ENCODE assay signal across 8 cellular contexts in genomic region chr18:2655153-2655953, GRCh38. TPM values are rescaled to one million over a fixed set of nuclear protein-coding genes. Genes with fewer than 3 reads are reported as not detected.
A peak's percentile ranks its signal among the peaks of the same experiment; 100 is the strongest.
DNase-seq lines count a peak whose midpoint lies in the region; ATAC-seq and TF ChIP-seq lines count a peak whose summit lies in the region.

SMCHD1 (plus strand) TSS chr18:2655726; CDS start chr18:2656076, 350 bp downstream.

- TF ChIP-seq CTCF in left ventricle myocardium inferior (IDR thresholded peaks at IDR 0.05; ENCODE audit: borderline replicate concordance) (no peak), psoas muscle (IDR thresholded peaks at IDR 0.05) (no peak)

- H3K4me3 ChIP-seq in left ventricle myocardium inferior (peak within 1 kb of the TSS; percentile 93), psoas muscle (peak within 1 kb of the TSS; percentile 90), urinary bladder (ENCODE audit: low read depth, low read length) (peak within 1 kb of the TSS; percentile 97)

- H3K27me3 ChIP-seq in left ventricle myocardium inferior (ENCODE audit: low read depth) (no peaks in the 10 kb centered on the region), psoas muscle (ENCODE audit: insufficient read depth in 3 of 3, low read length in 2 of 3) (no peaks in the 10 kb centered on the region)

- DNase-seq in NCI-H1694 (lab: John Stamatoyannopoulos, UW) (peak; percentile 22), T-helper 2 cell (peak; percentile 85 to 94 (median 88)), amygdala (lab: John Stamatoyannopoulos, UW) (peak; percentile 17 to 95 (median 82)), left ventricle myocardium inferior (peak; percentile 90), psoas muscle (peak; percentile 93 to 96)

- intact Hi-C loops in left ventricle myocardium inferior (cut with micrococcal nuclease) (no loop called here), psoas muscle (cut with DNase I) (loop anchor here (5.0 to 10.0 kb wide), 3 partner anchors 83 to 592 kb away; partner anchors contain the start of genes METTL4 (in 1 of the 2), MYL12A (in 1 of the 2) and NDC80 (in 1 of the 2))

- no peaks in the 10 kb centered on the region for H3K9me3 ChIP-seq in left ventricle myocardium inferior (replicated peaks)
- H3K9me3 ChIP-seq in psoas muscle = no peaks in the 10 kb centered on the region

- H3K27ac ChIP-seq in left ventricle myocardium inferior (replicated peaks) (peak within 1 kb of the TSS; percentile 95), psoas muscle (peak within 1 kb of the TSS; percentile 96), urinary bladder (ENCODE audit: low read depth) (peak within 1 kb of the TSS; percentile 97)

- ATAC-seq in GM18498 (IDR thresholded peaks at IDR 0.05; ENCODE audit: unreplicated experiment) = peak; percentile 70
- ATAC-seq in HG02852 (IDR thresholded peaks at IDR 0.05; ENCODE audit: unreplicated experiment) = peak; percentile 67
- ATAC-seq in psoas muscle = peak; percentile 88 to 92 (median 91)

- peaks cover 55% of the 10 kb centered on the region for H3K4me1 ChIP-seq in left ventricle myocardium inferior
- peaks cover 22% of the 10 kb centered on the region for H3K4me1 ChIP-seq in psoas muscle
- no peaks in the 10 kb centered on the region for H3K4me1 ChIP-seq in urinary bladder (ENCODE audit: insufficient read depth)

- 0 to 1% (median 1%) methylated on average over 70 to 101 of the region's 102 CpGs for WGBS in psoas muscle, 3 donors
- under 1% methylated on average over 100 of the region's 102 CpGs for WGBS in urinary bladder

- H3K36me3 ChIP-seq in left ventricle myocardium inferior = no peaks in the 10 kb centered on the region
- no peaks in the 10 kb centered on the region for H3K36me3 ChIP-seq in psoas muscle (ENCODE audit: insufficient read depth in 1 of 2, low read depth in 1 of 2)
- H3K36me3 ChIP-seq in urinary bladder (ENCODE audit: insufficient read depth) = no peaks in the 10 kb centered on the region

RNA-seq across cellular contexts. Expression of gene SMCHD1, which starts in this region (rescaled TPM):
- total RNA-seq in left ventricle myocardium inferior (26.6 TPM), psoas muscle (10 to 100 TPM; 20.3 to 23.0 (median 21.6) TPM), urinary bladder (349 TPM)
- polyA plus RNA-seq in psoas muscle (10 to 100 TPM in 1 of 3 donors, 1 to 10 TPM in 2; 6.2 to 11.6 (median 7.5) TPM), urinary bladder (20.7 TPM)

Comparison
In these comparisons a context has a peak if more than half of its experiments do, and no peak if none do; other contexts are left out.
1. Peak in every context shown above with its lines: DNase-seq, ATAC-seq, H3K4me3 ChIP-seq and H3K27ac ChIP-seq.
2. RNA of gene SMCHD1 (total RNA-seq): 349 TPM in urinary bladder (single experiment); 26.6 TPM in left ventricle myocardium inferior (single experiment) and 20.3 to 23.0 TPM in psoas muscle; every median in the first group is over 10 times any median in the second.
3. DNase-seq: peak in every context shown above with its lines; median percentile 94 in psoas muscle; 90 in left ventricle myocardium inferior; 88 in T-helper 2 cell; 82 in amygdala; 22 in NCI-H1694.